In the genomic region with DNA sequence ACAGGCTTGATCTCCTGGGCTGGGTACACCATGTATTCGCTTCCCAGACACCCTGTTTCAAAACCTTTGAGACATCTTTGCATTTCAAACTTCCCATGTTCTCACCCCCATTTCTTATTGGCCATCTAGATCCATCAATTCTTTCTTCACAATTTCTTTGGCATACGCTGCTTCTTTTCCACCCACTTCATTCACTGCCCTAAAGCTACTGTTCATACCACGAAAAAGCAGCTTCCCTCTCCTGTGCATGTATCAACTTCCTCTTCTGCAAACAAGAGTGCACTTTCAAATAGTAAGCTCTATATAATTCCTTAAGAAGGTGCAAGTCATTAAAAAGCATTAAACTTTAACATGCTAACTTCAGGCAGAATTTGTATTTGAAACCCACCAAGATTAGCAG, we compare ENCODE assay signal across 18 cellular contexts. TPM values are rescaled to one million over a fixed set of nuclear protein-coding genes. Genes with fewer than 3 reads are reported as not detected.
DNase-seq lines count a peak whose midpoint lies in the region; ATAC-seq and TF ChIP-seq lines count a peak whose summit lies in the region.
"Had no signal": no experiment of that assay in that cellular context is flagged by ENCODE, and none has a peak within 500 bp of the region (broad histone marks: within the 10 kb centered on the region; RNA-seq: fewer than 3 reads in every experiment).

No MANE protein-coding gene starts in this region.

- no peaks in the 10 kb centered on the region for H3K9me3 Mint-ChIP-seq in CD4-positive, CD25-positive, alpha-beta regulatory T cell
- no peaks in the 10 kb centered on the region for H3K9me3 Mint-ChIP-seq in naive thymus-derived CD4-positive, alpha-beta T cell
- H3K9me3 Mint-ChIP-seq: neural progenitor cell had no signal

- intact Hi-C loops in naive thymus-derived CD4-positive, alpha-beta T cell (cut with micrococcal nuclease): no loop called here

- peaks cover 100% of the 10 kb centered on the region for H3K79me2 ChIP-seq in OCI-LY3 (ENCODE audit: low read length)

- H3K27ac Mint-ChIP-seq in CD4-positive, CD25-positive, alpha-beta regulatory T cell: peak overlapping the region in 2 of 3 donors; percentile 6 to 7
- peak overlapping the region in 2 of 9 donors; percentile 1 to 57 for H3K27ac Mint-ChIP-seq in naive thymus-derived CD4-positive, alpha-beta T cell
- H3K27ac Mint-ChIP-seq: activated CD4-positive, alpha-beta T cell treated with anti-CD3 and anti-CD28 coated beads for 36 hours; neural progenitor cell; progenitor cell of endocrine pancreas had no signal

- no peak for TF ChIP-seq CTCF in OCI-LY3 (IDR thresholded peaks at IDR 0.05; ENCODE audit: low read depth, low read length)

- no peaks in the 10 kb centered on the region for H3K27me3 ChIP-seq in CD4-positive, CD25-positive, alpha-beta regulatory T cell (ENCODE audit: control insufficient read depth, insufficient read depth, low read length)
- H3K27me3 ChIP-seq in OCI-LY3 (ENCODE audit: low read depth, low read length): no peaks in the 10 kb centered on the region
- no peaks in the 10 kb centered on the region for H3K27me3 ChIP-seq in naive thymus-derived CD4-positive, alpha-beta T cell (ENCODE audit: control insufficient read depth in 2 of 2, insufficient read depth in 2 of 2, low read length in 2 of 2)
- H3K27me3 ChIP-seq: neural progenitor cell had no signal

- H2AFZ ChIP-seq in OCI-LY3 (ENCODE audit: low read depth, low read length): no peak overlapping the region
- H2AFZ ChIP-seq: neural progenitor cell had no signal

- H3K4me3 Mint-ChIP-seq in CD4-positive, CD25-positive, alpha-beta regulatory T cell: no peak overlapping the region
- no peak overlapping the region for H3K4me3 Mint-ChIP-seq in naive thymus-derived CD4-positive, alpha-beta T cell
- H3K4me3 Mint-ChIP-seq: activated CD4-positive, alpha-beta T cell treated with anti-CD3 and anti-CD28 coated beads for 36 hours; neural progenitor cell had no signal

- H3K4me1 Mint-ChIP-seq in CD4-positive, CD25-positive, alpha-beta regulatory T cell: peaks cover 21 to 48% (median 36%) of the 10 kb centered on the region in 4 donors
- peaks cover 5 to 72% (median 50%) of the 10 kb centered on the region in 7 donors for H3K4me1 Mint-ChIP-seq in naive thymus-derived CD4-positive, alpha-beta T cell

- no peak overlapping the region for H3K4me3 ChIP-seq in CD4-positive, CD25-positive, alpha-beta regulatory T cell (ENCODE audit: low read depth, low read length)
- H3K4me3 ChIP-seq in OCI-LY3 (ENCODE audit: low read length): no peak overlapping the region
- no peak overlapping the region for H3K4me3 ChIP-seq in naive thymus-derived CD4-positive, alpha-beta T cell (ENCODE audit: low read length)
- H3K4me3 ChIP-seq: neural progenitor cell had no signal

- peaks cover 90% of the 10 kb centered on the region for H4K20me1 ChIP-seq in OCI-LY3 (ENCODE audit: insufficient read depth, low read length)

- H3K27ac ChIP-seq in CD4-positive, CD25-positive, alpha-beta regulatory T cell (ENCODE audit: insufficient read depth, low read length, poor library complexity, severe bottlenecking): no peak overlapping the region
- H3K27ac ChIP-seq in OCI-LY3 (ENCODE audit: low read length): peak overlapping the region; percentile 43
- H3K27ac ChIP-seq in naive thymus-derived CD4-positive, alpha-beta T cell (ENCODE audit: low read depth, low read length): no peak overlapping the region
- H3K27ac ChIP-seq: neural progenitor cell had no signal

- no peaks in the 10 kb centered on the region for H3K4me1 ChIP-seq in CD4-positive, CD25-positive, alpha-beta regulatory T cell (ENCODE audit: control insufficient read depth, insufficient read depth, low read length, poor library complexity, severe bottlenecking)
- peaks cover 31% of the 10 kb centered on the region for H3K4me1 ChIP-seq in OCI-LY3 (ENCODE audit: low read length)
- H3K4me1 ChIP-seq in naive thymus-derived CD4-positive, alpha-beta T cell (ENCODE audit: control insufficient read depth in 2 of 2, insufficient read depth in 2 of 2, low read length in 2 of 2): no peaks in the 10 kb centered on the region
- H3K4me1 ChIP-seq: neural progenitor cell had no signal

- CTCF ChIA-PET in naive thymus-derived CD4-positive, alpha-beta T cell (lab: Charles Lee): no interaction called here

- no peak for DNase-seq in CD4-positive, CD25-positive, alpha-beta regulatory T cell
- no peak for DNase-seq in naive thymus-derived CD4-positive, alpha-beta T cell
- DNase-seq in anterior cingulate cortex (lab: John Stamatoyannopoulos, UW): no peak
- DNase-seq: activated CD4-positive, alpha-beta T cell treated with anti-CD3 and anti-CD28 coated beads for 36 hours; activated naive CD4-positive, alpha-beta T cell treated with anti-CD3 and anti-CD28 coated beads, Interleukin-2, amount 50 U/mL, for 16 hours; erythroblast; foreskin fibroblast; NCI-H1436; NCI-H2107; NCI-H510A treated with DMSO at 0.1 percent for 48 hours; NK-92 treated with Interleukin-12 subunit alpha and Interleukin-12 subunit beta, amount 100 ng/mL, for 24 hours had no signal

- H3K27me3 Mint-ChIP-seq in CD4-positive, CD25-positive, alpha-beta regulatory T cell: no peaks in the 10 kb centered on the region
- no peaks in the 10 kb centered on the region for H3K27me3 Mint-ChIP-seq in naive thymus-derived CD4-positive, alpha-beta T cell
- H3K27me3 Mint-ChIP-seq: activated CD4-positive, alpha-beta T cell treated with anti-CD3 and anti-CD28 coated beads for 36 hours; progenitor cell of endocrine pancreas had no signal

- no peak for ATAC-seq in CD4-positive, CD25-positive, alpha-beta regulatory T cell (ENCODE audit: low read depth in 2 of 2)
- ATAC-seq in GM18511 (IDR thresholded peaks at IDR 0.05; ENCODE audit: unreplicated experiment) (peak; percentile 67), HG02571 (IDR thresholded peaks at IDR 0.05; ENCODE audit: unreplicated experiment) (no peak), HG03039 (IDR thresholded peaks at IDR 0.05; ENCODE audit: unreplicated experiment) (no peak)
- peak; percentile 50 for ATAC-seq in naive thymus-derived CD4-positive, alpha-beta T cell
- ATAC-seq: activated CD4-positive, alpha-beta T cell treated with anti-CD3 and anti-CD28 coated beads for 36 hours; HepG2 had no signal

- H3K9me3 ChIP-seq in CD4-positive, CD25-positive, alpha-beta regulatory T cell (ENCODE audit: control insufficient read depth in 2 of 2, low read length in 2 of 2): no peaks in the 10 kb centered on the region
- no peaks in the 10 kb centered on the region for H3K9me3 ChIP-seq in OCI-LY3 (ENCODE audit: insufficient read depth, low read length)
- no peaks in the 10 kb centered on the region for H3K9me3 ChIP-seq in naive thymus-derived CD4-positive, alpha-beta T cell (ENCODE audit: control insufficient read depth in 2 of 3, low read length in 3 of 3)

- peaks cover 3% of the 10 kb centered on the region for H3K36me3 ChIP-seq in CD4-positive, CD25-positive, alpha-beta regulatory T cell (ENCODE audit: control insufficient read depth, insufficient read depth, low read length)
- peaks cover 32% of the 10 kb centered on the region for H3K36me3 ChIP-seq in OCI-LY3 (replicated peaks; ENCODE audit: low read depth, low read length)
- H3K36me3 ChIP-seq in naive thymus-derived CD4-positive, alpha-beta T cell (ENCODE audit: control insufficient read depth in 2 of 3, insufficient read depth in 3 of 3, low read length in 3 of 3): no peaks in the 10 kb centered on the region
- H3K36me3 ChIP-seq: neural progenitor cell had no signal

- H3K4me2 ChIP-seq in OCI-LY3 (ENCODE audit: low read length): peak overlapping the region; percentile 42
- H3K4me2 ChIP-seq: neural progenitor cell had no signal

- H3K36me3 Mint-ChIP-seq in CD4-positive, CD25-positive, alpha-beta regulatory T cell: peaks cover 13% of the 10 kb centered on the region
- H3K36me3 Mint-ChIP-seq in naive thymus-derived CD4-positive, alpha-beta T cell: peaks cover 0 to 13% (median 10%) of the 10 kb centered on the region in 5 donors

- no peak overlapping the region for H3K9ac ChIP-seq in OCI-LY3 (ENCODE audit: low read length)
- H3K9ac ChIP-seq: neural progenitor cell had no signal

- POLR2A ChIA-PET in naive thymus-derived CD4-positive, alpha-beta T cell (lab: Charles Lee): no interaction called here

RNA-seq across cellular contexts. Expression of gene UVRAG, which starts 21.4 kb away (rescaled TPM):
- total RNA-seq in CD4-positive, CD25-positive, alpha-beta regulatory T cell: 37.2 TPM
- 10 to 100 TPM; 13.7 to 21.5 (median 15.9) TPM for polyA plus RNA-seq in CD4-positive, CD25-positive, alpha-beta regulatory T cell
- total RNA-seq in naive thymus-derived CD4-positive, alpha-beta T cell: 10 to 100 TPM; 24.0 to 46.1 (median 25.4) TPM
- 10 to 100 TPM; 12.3 to 14.7 TPM for polyA plus RNA-seq in naive thymus-derived CD4-positive, alpha-beta T cell

Comparison
In these comparisons a context has a peak if more than half of its experiments do, and no peak if none do; other contexts are left out.
1. ATAC-seq: peak in GM18511 (single experiment) and naive thymus-derived CD4-positive, alpha-beta T cell (single experiment); none in CD4-positive, CD25-positive, alpha-beta regulatory T cell (0 of 2), HG02571 (single experiment) and HG03039 (single experiment).